Comparison of ENCODE assay signal across 8 cellular contexts in the genomic region with DNA sequence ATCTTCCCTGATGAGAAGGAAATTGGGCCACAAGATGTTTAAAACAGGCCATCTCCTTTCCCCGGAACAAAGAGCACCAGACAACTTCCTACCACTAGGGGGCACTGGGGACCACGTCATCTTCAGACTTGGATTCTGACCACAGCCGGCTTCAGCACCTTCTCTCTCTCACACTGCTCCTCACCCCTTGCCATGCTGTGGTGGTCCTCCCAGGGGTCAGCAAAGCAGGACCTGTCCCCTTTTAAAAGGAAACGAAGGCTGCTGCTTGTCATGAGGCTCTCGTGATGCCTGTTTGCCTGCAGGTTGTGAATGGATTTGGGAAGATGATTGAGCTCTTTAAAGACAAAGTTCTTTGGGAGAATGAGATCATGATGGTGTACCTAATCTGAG.
A peak's percentile ranks its signal among the peaks of the same experiment; 100 is the strongest.
DNase-seq lines count a peak whose midpoint lies in the region; ATAC-seq and TF ChIP-seq lines count a peak whose summit lies in the region.

No MANE protein-coding gene starts in this region.

- ATAC-seq in GM21447 (IDR thresholded peaks at IDR 0.05; ENCODE audit: unreplicated experiment): no peak

- in situ Hi-C loops in T47D (cut with HindIII; ENCODE audit: low pct_unique_long_range_greater_than_20kb, low sequenced_read_pairs): no loop called here

- peak; percentile 77 for DNase-seq in EL
- DNase-seq in HFF-Myc (ENCODE audit: extremely low read depth, low read depth): peak; percentile 70
- peak; percentile 11 for DNase-seq in NCI-H2107 (lab: John Stamatoyannopoulos, UW)
- DNase-seq in T47D (ENCODE audit: low read depth in 1 of 2, low spot score in 1 of 2): peak; percentile 61 to 75
- peak; percentile 95 for DNase-seq in inferior parietal cortex (ENCODE audit: extremely low spot score)
- DNase-seq in stimulated activated CD4-positive, alpha-beta T cell treated with anti-CD3 and anti-CD28 coated beads, Interleukin-12 subunit alpha, Interleukin-12 subunit beta, amount 100 ng/mL, for 4 hours: peak; percentile 72

- no peak overlapping the region for H3K27ac ChIP-seq in VCaP

- H3K4me3 ChIP-seq in HFF-Myc (replicated peaks; ENCODE audit: low read depth, low read length): no peak overlapping the region

- peak; percentile 96 for TF ChIP-seq CTCF in HFF-Myc (IDR thresholded peaks at IDR 0.05; ENCODE audit: low read depth, low read length, missing control alignments)
- TF ChIP-seq CTCF in VCaP (conservative IDR thresholded peaks at IDR 0.05): peak; percentile 94

Comparison
In these comparisons a context has a peak if more than half of its experiments do, and no peak if none do; other contexts are left out.
1. DNase-seq: peak in every context shown above with its lines; median percentile 95 in inferior parietal cortex; 77 in EL; 72 in stimulated activated CD4-positive, alpha-beta T cell treated with anti-CD3 and anti-CD28 coated beads, Interleukin-12 subunit alpha, Interleukin-12 subunit beta, amount 100 ng/mL, for 4 hours; 70 in HFF-Myc; 68 in T47D; 11 in NCI-H2107.